ENCODE assay signal across 14 cellular contexts in the genomic region with DNA sequence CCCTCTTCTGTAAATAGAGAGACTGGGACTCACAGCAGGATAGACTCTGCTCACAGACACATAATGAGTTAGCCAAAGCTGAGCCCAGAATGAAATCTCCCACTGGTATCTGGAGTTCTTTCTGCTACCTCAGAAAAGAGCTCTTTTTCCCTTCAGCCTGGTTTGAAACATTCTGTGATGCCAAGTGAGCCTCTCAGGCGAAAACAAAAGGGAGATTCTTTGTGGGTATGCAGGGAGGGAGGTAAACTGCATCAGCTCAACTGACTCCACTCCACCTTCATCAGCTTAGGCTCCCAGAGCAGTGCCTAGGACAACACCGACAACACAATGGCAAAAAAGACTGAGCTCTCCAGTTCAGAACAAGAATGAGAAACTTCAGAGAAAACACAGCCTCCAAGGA.
"Had no signal": no experiment of that assay in that cellular context is flagged by ENCODE, and none has a peak within 500 bp of the region (broad histone marks: within the 10 kb centered on the region; RNA-seq: fewer than 3 reads in every experiment).

No MANE protein-coding gene starts in this region.

- H3K9me3 ChIP-seq: heart left ventricle, left lung, pancreas had no signal

- H3K27ac Mint-ChIP-seq: T-helper 2 cell treated with Interferon-gamma antibody and Interleukin-4, amounts not matched to agents 5 μg/mL and 100 μg/mL, for 36 hours had no signal

- ATAC-seq: foreskin keratinocyte; heart left ventricle; left lung; pancreas; stimulated activated naive CD8-positive, alpha-beta T cell treated with anti-CD3 and anti-CD28 coated beads, Interleukin-15, Interleukin-2, amounts not matched to agents 100 U/mL and 50 U/mL, for 24 hours had no signal

- H3K4me1 ChIP-seq: left lung, pancreas had no signal

- H3K27ac ChIP-seq: foreskin keratinocyte, heart left ventricle, left lung, pancreas had no signal

- H3K4me3 ChIP-seq: heart left ventricle, left lung, pancreas had no signal

- DNase-seq: activated CD4-positive, alpha-beta T cell treated with anti-CD3 and anti-CD28 coated beads, Interleukin-2, amount 50 U/mL, for 4 hours; activated effector memory CD4-positive, alpha-beta T cell treated with Interleukin-2 at 50 U/mL for 16 hours; activated T-cell treated with anti-CD3 and anti-CD28 coated beads, Interleukin-2, amount 50 U/mL, for 1 hour; cerebellar nuclear complex; foreskin keratinocyte; heart left ventricle; left lung; mesenchymal stem cell; pancreas; stimulated activated CD4-positive, alpha-beta T cell treated with anti-CD3 and anti-CD28 coated beads, Interleukin-4, amount 100 ng/mL, for 1 hour; stimulated activated CD8-positive, alpha-beta memory T cell treated with anti-CD3 and anti-CD28 coated beads, Interleukin-4, amount 100 ng/mL, for 48 hours; stimulated activated naive CD8-positive, alpha-beta T cell treated with anti-CD3 and anti-CD28 coated beads, Interleukin-15, Interleukin-2, amounts not matched to agents 100 U/mL and 50 U/mL, for 24 hours had no signal

- H3K27me3 ChIP-seq: foreskin keratinocyte, heart left ventricle, left lung, pancreas had no signal

- H3K4me1 Mint-ChIP-seq: neural crest cell had no signal

- H3K4me3 Mint-ChIP-seq: neural crest cell; T-helper 2 cell treated with Interferon-gamma antibody and Interleukin-4, amounts not matched to agents 5 μg/mL and 100 μg/mL, for 36 hours had no signal

- H3K9me3 Mint-ChIP-seq: neural crest cell; T-helper 2 cell treated with Interferon-gamma antibody and Interleukin-4, amounts not matched to agents 5 μg/mL and 100 μg/mL, for 36 hours had no signal
